ENCODE assay signal across 16 cellular contexts in the genomic region with DNA sequence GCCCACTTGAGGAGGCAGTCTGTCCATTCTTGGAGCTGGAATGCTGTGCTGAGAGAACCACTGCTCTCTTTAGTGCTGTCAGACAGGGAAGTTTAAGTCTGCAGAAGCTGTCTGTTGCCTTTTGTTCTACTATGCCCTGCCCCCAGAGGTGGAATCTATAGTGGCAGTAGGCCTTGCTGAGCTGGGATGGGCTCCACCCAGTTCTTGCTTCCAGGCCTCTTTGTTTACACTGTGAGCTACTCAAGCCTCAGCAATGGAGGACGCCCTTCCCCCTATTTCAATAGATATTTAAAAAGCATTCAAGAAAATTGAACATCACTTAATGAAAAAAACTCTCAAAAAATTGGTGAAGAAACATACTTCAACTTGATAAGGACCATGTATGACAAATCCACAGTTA.
DNase-seq lines count a peak whose midpoint lies in the region; ATAC-seq, FAIRE-seq and TF ChIP-seq lines count a peak whose summit lies in the region.
"Had no signal": no experiment of that assay in that cellular context is flagged by ENCODE, and none has a peak within 500 bp of the region (broad histone marks: within the 10 kb centered on the region; RNA-seq: fewer than 3 reads in every experiment).

No MANE protein-coding gene starts in this region.

- no peak overlapping the region for H2AFZ ChIP-seq in astrocyte (ENCODE audit: low read depth, low read length)

- H3K4me3 ChIP-seq in Caco-2 (ENCODE audit: low read depth, low read length) (no peak overlapping the region), astrocyte (ENCODE audit: insufficient read depth, low read depth, low read length) (no peak overlapping the region)

- H3K36me3 ChIP-seq in Caco-2 (ENCODE audit: control insufficient read depth, insufficient read depth, low read length) = no peaks in the 10 kb centered on the region
- no peaks in the 10 kb centered on the region for H3K36me3 ChIP-seq in astrocyte (ENCODE audit: insufficient read depth, low read length)

- H3K9me3 Mint-ChIP-seq in Caco-2 (ENCODE audit: unreplicated experiment) (no peaks in the 10 kb centered on the region), astrocyte (ENCODE audit: unreplicated experiment) (peaks cover 10% of the 10 kb centered on the region)
- H3K9me3 Mint-ChIP-seq: activated naive CD4-positive, alpha-beta T cell treated with anti-CD3 and anti-CD28 coated beads, Interleukin-2, amount 50 U/mL, for 24 hours had no signal

- FAIRE-seq in astrocyte (lab: Jason Lieb, UNC) = no peak

- H4K20me1 ChIP-seq in astrocyte (ENCODE audit: insufficient read depth, low read length) = no peaks in the 10 kb centered on the region

- CTCF ChIA-PET in Caco-2 (lab: Charles Lee) (no interaction called here), GM10248 (lab: Yijun Ruan, JAX) (no interaction called here)

- H3K4me2 ChIP-seq in astrocyte (ENCODE audit: low read length) = no peak overlapping the region
- H3K4me2 ChIP-seq: KMS-11 had no signal

- H3K9ac ChIP-seq in astrocyte (ENCODE audit: low read length) = no peak overlapping the region
- H3K9ac ChIP-seq: KMS-11 had no signal

- intact Hi-C loops in Caco-2 (cut with micrococcal nuclease; ENCODE audit: unreplicated experiment) = no loop called here

- no TSS peak for BruUV-seq in Caco-2 (replicated peaks; lab: Mats Ljungman, UMichigan)

- no peaks in the 10 kb centered on the region for H3K4me1 Mint-ChIP-seq in Caco-2 (ENCODE audit: low read depth, unreplicated experiment)
- peaks cover 5% of the 10 kb centered on the region for H3K4me1 Mint-ChIP-seq in astrocyte (ENCODE audit: low read depth, unreplicated experiment)

- H3K27me3 ChIP-seq in Caco-2 (replicated peaks; ENCODE audit: control insufficient read depth, insufficient read depth, low read length) (no peaks in the 10 kb centered on the region), astrocyte (ENCODE audit: insufficient read depth, low read length) (no peaks in the 10 kb centered on the region)

- no peak overlapping the region for H3K4me3 Mint-ChIP-seq in Caco-2 (ENCODE audit: unreplicated experiment)
- no peak overlapping the region for H3K4me3 Mint-ChIP-seq in astrocyte (ENCODE audit: unreplicated experiment)
- H3K4me3 Mint-ChIP-seq: activated CD8-positive, alpha-beta T cell treated with anti-CD3 and anti-CD28 coated beads, Interleukin-2, amount 10 ng/mL, durations not matched to agents 7 days and 5 days; activated naive CD4-positive, alpha-beta T cell treated with anti-CD3 and anti-CD28 coated beads, Interleukin-2, amount 50 U/mL, for 24 hours had no signal

- no peaks in the 10 kb centered on the region for H3K79me2 ChIP-seq in astrocyte (ENCODE audit: insufficient read depth, low read length)

- no peak for ATAC-seq in HG02884 (IDR thresholded peaks at IDR 0.05; ENCODE audit: unreplicated experiment)
- no peak for ATAC-seq in esophagus mucosa
- ATAC-seq: activated CD8-positive, alpha-beta T cell treated with anti-CD3 and anti-CD28 coated beads, Interleukin-2, amount 10 ng/mL, durations not matched to agents 7 days and 5 days had no signal

- no peaks in the 10 kb centered on the region for H3K36me3 Mint-ChIP-seq in Caco-2 (ENCODE audit: insufficient read depth, unreplicated experiment)
- H3K36me3 Mint-ChIP-seq in astrocyte (ENCODE audit: low read depth, unreplicated experiment) = peaks cover 2% of the 10 kb centered on the region
- H3K36me3 Mint-ChIP-seq: activated naive CD4-positive, alpha-beta T cell treated with anti-CD3 and anti-CD28 coated beads, Interleukin-2, amount 50 U/mL, for 24 hours had no signal

- H3K4me1 ChIP-seq in Caco-2 = no peaks in the 10 kb centered on the region
- peaks cover 5% of the 10 kb centered on the region for H3K4me1 ChIP-seq in astrocyte (ENCODE audit: insufficient read depth, low read length)

- H3K27ac Mint-ChIP-seq in Caco-2 (ENCODE audit: unreplicated experiment) = no peak overlapping the region
- no peak overlapping the region for H3K27ac Mint-ChIP-seq in astrocyte (ENCODE audit: unreplicated experiment)
- H3K27ac Mint-ChIP-seq: activated CD8-positive, alpha-beta T cell treated with anti-CD3 and anti-CD28 coated beads, Interleukin-2, amount 10 ng/mL, durations not matched to agents 7 days and 5 days; activated naive CD4-positive, alpha-beta T cell treated with anti-CD3 and anti-CD28 coated beads, Interleukin-2, amount 50 U/mL, for 24 hours had no signal

- TF ChIP-seq CTCF in Caco-2 (IDR thresholded peaks at IDR 0.05; ENCODE audit: insufficient read depth in 1 of 2, low read depth in 1 of 2, low read length in 1 of 2, severe bottlenecking in 1 of 2, unreplicated experiment in 1 of 2) (peak in 1 of 2 experiments; percentile 5), astrocyte (IDR thresholded peaks at IDR 0.05; ENCODE audit: insufficient read depth, low read depth, low read length) (peak; percentile 8), GM10248 (IDR thresholded peaks at IDR 0.05; ENCODE audit: control extremely low read depth, extremely low read depth, low read depth, missing control alignments) (no peak)

- POLR2A ChIA-PET in Caco-2 (lab: Charles Lee) = no interaction called here
- POLR2A ChIA-PET in GM10248 (lab: Yijun Ruan, JAX) = no interaction called here

- H3K27ac ChIP-seq in astrocyte (ENCODE audit: low read depth, low read length) = no peak overlapping the region
- H3K27ac ChIP-seq: KMS-11 had no signal

- H3K9me3 ChIP-seq in Caco-2 (no peaks in the 10 kb centered on the region), astrocyte (ENCODE audit: insufficient read depth, low read depth, low read length) (no peaks in the 10 kb centered on the region)

- DNase-seq in Caco-2 = peak; percentile 34 to 55
- peak; percentile 69 for DNase-seq in HT1080 (ENCODE audit: low read depth)
- no peak for DNase-seq in astrocyte (ENCODE audit: low read depth)
- peak; percentile 62 for DNase-seq in iris pigment epithelial cell (ENCODE audit: low read depth)
- no peak for DNase-seq in GM10248 (ENCODE audit: extremely low spot score)
- DNase-seq in NCI-H1694 treated with DMSO at 0.1 percent for 48 hours (lab: John Stamatoyannopoulos, UW) = no peak
- DNase-seq: activated CD8-positive, alpha-beta T cell treated with anti-CD3 and anti-CD28 coated beads, Interleukin-2, amount 10 ng/mL, durations not matched to agents 7 days and 5 days; dermis blood vessel endothelial cell; hippocampal formation; midbrain; NCI-H774; SW 1271 had no signal

- peaks cover 8% of the 10 kb centered on the region for H3K27me3 Mint-ChIP-seq in Caco-2 (ENCODE audit: insufficient read depth, unreplicated experiment)
- no peaks in the 10 kb centered on the region for H3K27me3 Mint-ChIP-seq in astrocyte (ENCODE audit: low read depth, unreplicated experiment)

Comparison
In these comparisons a context has a peak if more than half of its experiments do, and no peak if none do; other contexts are left out.
1. DNase-seq: peak in Caco-2 (2 of 2), HT1080 (single experiment) and iris pigment epithelial cell (single experiment); none in astrocyte (single experiment), GM10248 (single experiment) and NCI-H1694 treated with DMSO at 0.1 percent for 48 hours (single experiment).